ENCODE assay signal across 8 cellular contexts in the genomic region with DNA sequence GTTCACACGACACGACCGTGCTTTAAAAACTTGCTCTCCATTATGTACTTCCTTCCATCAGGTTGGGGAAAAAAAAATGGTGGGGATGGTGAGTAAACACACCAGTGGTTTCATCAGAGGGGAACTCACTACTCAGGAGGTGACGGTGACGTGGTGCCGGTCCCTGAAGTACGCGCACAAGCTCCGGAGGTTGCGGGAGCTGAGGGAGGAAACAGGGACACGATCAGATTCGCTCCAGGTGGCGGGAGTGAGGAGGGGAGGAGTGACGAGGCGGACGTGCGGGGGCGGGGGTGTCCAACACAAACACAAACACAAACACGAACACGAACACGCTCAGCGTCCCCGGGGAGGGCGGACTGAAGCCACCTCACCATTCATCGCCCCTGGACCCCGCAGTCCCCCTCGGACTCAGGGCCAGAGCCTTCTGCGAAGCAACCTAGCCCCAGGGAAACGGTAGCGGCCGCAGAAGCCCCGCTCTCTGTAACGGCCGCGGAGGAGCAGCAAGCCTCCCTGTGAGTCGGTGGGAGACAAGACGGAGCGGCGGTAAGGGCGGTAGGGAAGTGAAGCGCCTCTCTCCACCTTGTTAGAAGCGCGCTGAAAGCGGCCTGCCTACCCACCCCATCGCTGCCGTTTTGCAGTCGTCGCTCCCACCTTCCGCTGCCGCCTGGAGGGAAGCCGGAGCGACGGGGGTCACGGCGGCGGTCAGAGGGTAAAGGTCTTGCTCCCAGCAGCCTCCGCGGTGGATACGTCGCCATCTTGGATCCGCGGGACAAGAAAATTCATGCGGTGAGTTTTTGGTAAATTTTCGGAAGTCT. TPM values are rescaled to one million over a fixed set of nuclear protein-coding genes. Genes with fewer than 3 reads are reported as not detected.
DNase-seq lines count a peak whose midpoint lies in the region; ATAC-seq lines count a peak whose summit lies in the region.

CNOT2 (plus strand) TSS at position 739 of the 815 bp plus-strand sequence. CDS start 34,794 bp downstream, outside the sequence.

- H3K4me1 Mint-ChIP-seq in activated CD8-positive, alpha-beta memory T cell treated with anti-CD3 and anti-CD28 coated beads, Interleukin-2, amount 10 ng/mL, durations not matched to agents 7 days and 5 days, result peaks cover 51% of the 10 kb centered on the region

- peak within 1 kb of the TSS; percentile 99 for H3K27ac Mint-ChIP-seq in activated CD8-positive, alpha-beta memory T cell treated with anti-CD3 and anti-CD28 coated beads, Interleukin-2, amount 10 ng/mL, durations not matched to agents 7 days and 5 days

- CTCF ChIA-PET in activated CD8-positive, alpha-beta memory T cell treated with anti-CD3 and anti-CD28 coated beads, Interleukin-2, amount 10 ng/mL, durations not matched to agents 7 days and 5 days (lab: Charles Lee), result no interaction called here

- H3K4me3 ChIP-seq in endocrine pancreas (ENCODE audit: control insufficient read depth, insufficient read depth, low read length), result peak within 1 kb of the TSS; percentile 99

- ATAC-seq in GM21367 (IDR thresholded peaks at IDR 0.05; ENCODE audit: unreplicated experiment), result peak; percentile 58
- ATAC-seq in activated CD8-positive, alpha-beta memory T cell treated with anti-CD3 and anti-CD28 coated beads, Interleukin-2, amount 10 ng/mL, durations not matched to agents 7 days and 5 days, result peak; percentile 81

- DNase-seq in COR-L47 (lab: John Stamatoyannopoulos, UW) (peak; percentile 90), HT1080 (ENCODE audit: low read depth) (peak; percentile 82), NOMO-1 treated with dmso at 0.1 percent for 144 hours (lab: John Stamatoyannopoulos, UW; ENCODE audit: unreplicated experiment) (peak; percentile 86), mesenteric fat pad (ENCODE audit: low spot score) (peak; percentile 96)
- DNase-seq in activated CD8-positive, alpha-beta memory T cell treated with anti-CD3 and anti-CD28 coated beads, Interleukin-2, amount 10 ng/mL, durations not matched to agents 7 days and 5 days, result peak; percentile 94
- peak; percentile 86 for DNase-seq in stimulated activated CD8-positive, alpha-beta memory T cell treated with anti-CD3 and anti-CD28 coated beads, Interleukin-15, amount 100 ng/mL, for 1 hour (ENCODE audit: low read depth)

- peaks cover 39% of the 10 kb centered on the region for H3K36me3 Mint-ChIP-seq in activated CD8-positive, alpha-beta memory T cell treated with anti-CD3 and anti-CD28 coated beads, Interleukin-2, amount 10 ng/mL, durations not matched to agents 7 days and 5 days

- peak within 1 kb of the TSS; percentile 96 for H3K9ac ChIP-seq in endocrine pancreas (ENCODE audit: control insufficient read depth, insufficient read depth, low read length)

- H3K4me3 Mint-ChIP-seq in activated CD8-positive, alpha-beta memory T cell treated with anti-CD3 and anti-CD28 coated beads, Interleukin-2, amount 10 ng/mL, durations not matched to agents 7 days and 5 days, result peak within 1 kb of the TSS; percentile 98

- no peaks in the 10 kb centered on the region for H3K9me3 Mint-ChIP-seq in activated CD8-positive, alpha-beta memory T cell treated with anti-CD3 and anti-CD28 coated beads, Interleukin-2, amount 10 ng/mL, durations not matched to agents 7 days and 5 days (ENCODE audit: low read depth)

- no peaks in the 10 kb centered on the region for H3K27me3 ChIP-seq in endocrine pancreas (ENCODE audit: control insufficient read depth, insufficient read depth, low read length)

- H3K36me3 ChIP-seq in endocrine pancreas (ENCODE audit: control insufficient read depth, insufficient read depth, low read length), result peaks cover 5% of the 10 kb centered on the region

- H3K27me3 Mint-ChIP-seq in activated CD8-positive, alpha-beta memory T cell treated with anti-CD3 and anti-CD28 coated beads, Interleukin-2, amount 10 ng/mL, durations not matched to agents 7 days and 5 days, result no peaks in the 10 kb centered on the region

- no peaks in the 10 kb centered on the region for H3K9me3 ChIP-seq in endocrine pancreas (ENCODE audit: control insufficient read depth, low read length)

- peaks cover 18% of the 10 kb centered on the region for H3K4me1 ChIP-seq in endocrine pancreas (ENCODE audit: control insufficient read depth, insufficient read depth, low read length)

RNA-seq across cellular contexts. Expression of gene CNOT2, which starts in this region (rescaled TPM):
- total RNA-seq in HT1080 (2014; rRNA removed; shearing (Covaris generic)), result 85.2 and 109 TPM in 2 replicates
- polyA plus RNA-seq in HT1080 (2015; cell fraction: cytosol; rRNA removed), result 44.6 and 63.3 TPM in 2 replicates
- 116 and 121 TPM in 2 replicates for polyA plus RNA-seq in HT1080 (2015; cell fraction: nucleus; rRNA removed)
- 10 to 100 TPM; 65.2 to 68.4 TPM for total RNA-seq in activated CD8-positive, alpha-beta memory T cell treated with anti-CD3 and anti-CD28 coated beads, Interleukin-2, amount 10 ng/mL, durations not matched to agents 7 days and 5 days
- total RNA-seq in mesenteric fat pad, result 65.9 TPM

Comparison
In these comparisons a context has a peak if more than half of its experiments do, and no peak if none do; other contexts are left out.
1. Peak in every context shown above with its lines: DNase-seq, ATAC-seq and H3K4me3 ChIP-seq.